27 cellular contexts compared by ENCODE assay signal in genomic region chr14:70397746-70398145, GRCh38. TPM values are rescaled to one million over a fixed set of nuclear protein-coding genes. Genes with fewer than 3 reads are reported as not detected.
"Had no signal": no experiment of that assay in that cellular context is flagged by ENCODE, and none has a peak within 500 bp of the region (broad histone marks: within the 10 kb centered on the region; RNA-seq: fewer than 3 reads in every experiment).

No MANE protein-coding gene starts in this region.

- H3K4me1 ChIP-seq: gastrocnemius medialis, left lung, lower lobe of right lung had no signal

- ATAC-seq: esophagus mucosa, gastrocnemius medialis, left cardiac atrium, left lung, left ventricle myocardium superior had no signal

- DNase-seq: dermis blood vessel endothelial cell; dorsolateral prefrontal cortex; effector CD4-positive, alpha-beta T cell; effector memory CD4-positive, alpha-beta T cell; erythroblast; esophagus squamous epithelium; foreskin fibroblast; foreskin melanocyte; gastrocnemius medialis; glutamatergic neuron; head of caudate nucleus; heart right ventricle; hippocampal formation; left cardiac atrium; left ventricle myocardium superior; lower lobe of right lung; mesendoderm; midbrain had no signal

- H3K27me3 ChIP-seq: dorsolateral prefrontal cortex, esophagus squamous epithelium, gastrocnemius medialis, heart right ventricle, left lung had no signal

- H3K9me3 ChIP-seq: esophagus squamous epithelium, gastrocnemius medialis, left lung, lower lobe of right lung had no signal

- FAIRE-seq: colon, endometrium, islet of Langerhans, keratinocyte had no signal

- H3K4me3 ChIP-seq: coronary artery, dorsolateral prefrontal cortex, esophagus squamous epithelium, gastrocnemius medialis, heart right ventricle, left lung, lower lobe of right lung had no signal

- H3K27ac ChIP-seq: coronary artery, dorsolateral prefrontal cortex, epithelial cell of prostate, esophagus squamous epithelium, gastrocnemius medialis, heart right ventricle, left lung, lower lobe of right lung had no signal

- H3K36me3 ChIP-seq: gastrocnemius medialis had no signal

RNA-seq across cellular contexts. Expression of gene ADAM21, which starts 54.2 kb away (rescaled TPM):
- total RNA-seq: esophagus mucosa, esophagus squamous epithelium, mononuclear cell had no signal
